In genomic region chr16:912322-912683, GRCh38 we compare ENCODE assay signal across 17 cellular contexts. TPM values are rescaled to one million over a fixed set of nuclear protein-coding genes. Genes with fewer than 3 reads are reported as not detected.
A peak's percentile ranks its signal among the peaks of the same experiment; 100 is the strongest.
DNase-seq lines count a peak whose midpoint lies in the region; ATAC-seq and TF ChIP-seq lines count a peak whose summit lies in the region.
"Had no signal": no experiment of that assay in that cellular context is flagged by ENCODE, and none has a peak within 500 bp of the region (broad histone marks: within the 10 kb centered on the region; RNA-seq: fewer than 3 reads in every experiment).

No MANE protein-coding gene starts in this region.

- in situ Hi-C loops in G401 (cut with HindIII; ENCODE audit: low sequenced_read_pairs), result loop anchor here (10.0 kb wide), 1 partner anchor 72 kb away; the partner anchor contains the start of gene SOX8

- no peak overlapping the region for H3K4me3 Mint-ChIP-seq in WTC11
- no peak overlapping the region for H3K4me3 Mint-ChIP-seq in endodermal cell

- H2AK5ac ChIP-seq in mesendoderm (ENCODE audit: low read length), result no peak overlapping the region

- H3K79me1 ChIP-seq in mesendoderm (ENCODE audit: low read length), result no peaks in the 10 kb centered on the region

- H2BK5ac ChIP-seq in mesendoderm (ENCODE audit: low read length), result no peak overlapping the region

- CTCF ChIA-PET in WTC11 (lab: Charles Lee), result interaction anchor here (1.0 kb wide), 1 partner anchor 191 kb away, joined by 3 read pairs; no protein-coding TSS in a partner anchor

- H3K18ac ChIP-seq in mesendoderm (ENCODE audit: low read length), result no peak overlapping the region

- H4K5ac ChIP-seq in mesendoderm (ENCODE audit: low read length), result no peak overlapping the region

- intact Hi-C loops in psoas muscle (cut with DNase I), result loop anchor here in 1 of 2 donors (10.0 kb wide), 1 partner anchor 122 kb away; no protein-coding TSS in a partner anchor

- no peak overlapping the region for H2BK120ac ChIP-seq in mesendoderm (ENCODE audit: low read depth, low read length)

- DNase-seq in G401 (ENCODE audit: low spot score) (peak; percentile 53), WTC11 (ENCODE audit: low spot score) (no peak), endodermal cell (no peak), superior temporal gyrus (ENCODE audit: extremely low spot score) (peak; percentile 63), H7 (no peak), mesendoderm (no peak), psoas muscle (no peak)
- DNase-seq: AML-193, Caco-2, IMR-90, Karpas-422, NCI-H1436 treated with DMSO at 0.1 percent for 48 hours, NCI-H2029, Peyer's patch, SK-N-SH had no signal

- no peaks in the 10 kb centered on the region for H3K79me2 ChIP-seq in mesendoderm (ENCODE audit: control insufficient read depth, insufficient read depth, low read length)

- no peaks in the 10 kb centered on the region for H3K9me3 Mint-ChIP-seq in WTC11
- no peaks in the 10 kb centered on the region for H3K9me3 Mint-ChIP-seq in endodermal cell

- H3K4me3 ChIP-seq in endodermal cell (ENCODE audit: low read length), result no peak overlapping the region
- H3K4me3 ChIP-seq in H7 (ENCODE audit: insufficient read depth, low read depth, low read length), result no peak overlapping the region
- no peak overlapping the region for H3K4me3 ChIP-seq in mesendoderm (ENCODE audit: low read length)
- H3K4me3 ChIP-seq in psoas muscle, result no peak overlapping the region
- H3K4me3 ChIP-seq: Peyer's patch had no signal

- H3K4me1 ChIP-seq in endodermal cell (ENCODE audit: control insufficient read depth, insufficient read depth, low read length) (no peaks in the 10 kb centered on the region), mesendoderm (ENCODE audit: control insufficient read depth, low read depth, low read length) (no peaks in the 10 kb centered on the region), psoas muscle (no peaks in the 10 kb centered on the region)
- H3K4me1 ChIP-seq: Caco-2, Peyer's patch had no signal

- H3K4me1 Mint-ChIP-seq in WTC11 (no peaks in the 10 kb centered on the region), endodermal cell (no peaks in the 10 kb centered on the region)

- H3K27me3 ChIP-seq in endodermal cell (ENCODE audit: control insufficient read depth, insufficient read depth, low read length, poor library complexity, severe bottlenecking) (no peaks in the 10 kb centered on the region), H7 (ENCODE audit: control insufficient read depth, insufficient read depth, low read length) (no peaks in the 10 kb centered on the region), mesendoderm (ENCODE audit: insufficient read depth, low read length, poor library complexity) (no peaks in the 10 kb centered on the region), psoas muscle (ENCODE audit: insufficient read depth in 3 of 3, low read length in 2 of 3) (no peaks in the 10 kb centered on the region)
- H3K27me3 ChIP-seq: Peyer's patch had no signal

- H3K36me3 Mint-ChIP-seq in WTC11, result peaks cover 4% of the 10 kb centered on the region; the same call in 1 of the 2 replicates
- peaks cover 13% of the 10 kb centered on the region for H3K36me3 Mint-ChIP-seq in endodermal cell (ENCODE audit: low read depth)

- no peak overlapping the region for H2BK15ac ChIP-seq in mesendoderm (replicated peaks; ENCODE audit: low read depth)

- H3K23ac ChIP-seq in mesendoderm (ENCODE audit: low read length), result no peak overlapping the region

- H3K9me3 ChIP-seq in endodermal cell (ENCODE audit: control insufficient read depth, low read length), result no peaks in the 10 kb centered on the region
- H3K9me3 ChIP-seq in psoas muscle, result no peaks in the 10 kb centered on the region
- H3K9me3 ChIP-seq: Caco-2, Peyer's patch, SK-N-SH had no signal

- no peak overlapping the region for H3K9ac ChIP-seq in endodermal cell (ENCODE audit: extremely low read depth, low read length, poor library complexity, severe bottlenecking)
- no peak overlapping the region for H3K9ac ChIP-seq in mesendoderm (ENCODE audit: low read length)
- H3K9ac ChIP-seq: SK-N-SH had no signal

- no peak for TF ChIP-seq CTCF in WTC11 (IDR thresholded peaks at IDR 0.05)
- no peak for TF ChIP-seq CTCF in endodermal cell (conservative IDR thresholded peaks at IDR 0.05)
- no peak for TF ChIP-seq CTCF in psoas muscle (IDR thresholded peaks at IDR 0.05)

- H3K4ac ChIP-seq in mesendoderm (ENCODE audit: low read depth, low read length), result no peak overlapping the region

- H3K27me3 Mint-ChIP-seq in WTC11 (ENCODE audit: low read depth), result no peaks in the 10 kb centered on the region
- no peaks in the 10 kb centered on the region for H3K27me3 Mint-ChIP-seq in endodermal cell (ENCODE audit: insufficient read depth)

- no peak overlapping the region for H4K8ac ChIP-seq in mesendoderm (ENCODE audit: low read depth, low read length)

- H3K4me2 ChIP-seq in mesendoderm (ENCODE audit: low read length), result no peak overlapping the region
- H3K4me2 ChIP-seq: SK-N-SH had no signal

- H3K27ac Mint-ChIP-seq in WTC11 (peak overlapping the region; percentile 57; the same call in 1 of the 2 replicates), endodermal cell (no peak overlapping the region)

- H3K36me3 ChIP-seq in endodermal cell (ENCODE audit: control insufficient read depth, insufficient read depth, low read length) (no peaks in the 10 kb centered on the region), H7 (replicated peaks; ENCODE audit: control insufficient read depth, insufficient read depth, low read length) (no peaks in the 10 kb centered on the region), mesendoderm (ENCODE audit: control insufficient read depth, insufficient read depth, low read length) (no peaks in the 10 kb centered on the region), psoas muscle (ENCODE audit: insufficient read depth in 1 of 2, low read depth in 1 of 2) (peaks cover 3 to 24% of the 10 kb centered on the region in 2 donors)

- peak overlapping the region; percentile 53 for H3K27ac ChIP-seq in endodermal cell (ENCODE audit: low read depth, low read length)
- H3K27ac ChIP-seq in mesendoderm (ENCODE audit: low read depth, low read length), result no peak overlapping the region
- no peak overlapping the region for H3K27ac ChIP-seq in psoas muscle
- H3K27ac ChIP-seq: Peyer's patch had no signal

- H3K56ac ChIP-seq in mesendoderm (ENCODE audit: low read length), result no peak overlapping the region

- ATAC-seq in WTC11 (no peak), psoas muscle (no peak)
- ATAC-seq: Right ventricle myocardium inferior had no signal

- POLR2A ChIA-PET in WTC11 (lab: Charles Lee), result no interaction called here

- 93% methylated on average over 18 to 19 of the region's 19 CpGs for WGBS in endodermal cell (ENCODE audit: insufficient coverage in 1 of 2, insufficient read length in 1 of 2), 2 experiments
- no CpG with 5 or more reads among the region's 19 CpGs for WGBS in mesendoderm (ENCODE audit: extremely low coverage, insufficient coverage, low lambda C conversion rate)
- 68 to 81% (median 71%) methylated on average over 19 of the region's 19 CpGs for WGBS in psoas muscle, 3 donors

TF ChIP-seq in WTC11, 78 proteins besides CTCF, POLR2A, EP300 and RAD21 (continues in another document):
- TF ChIP-seq FOXP4 (CRISPR knock-in tag; IDR thresholded peaks at IDR 0.05), result no peak
- TF ChIP-seq ATF2 (CRISPR knock-in tag; IDR thresholded peaks at IDR 0.05; ENCODE audit: borderline replicate concordance, low read depth), result no peak
- TF ChIP-seq HMGXB4 (CRISPR knock-in tag; IDR thresholded peaks at IDR 0.05), result no peak
- no peak for TF ChIP-seq SMAD4 (CRISPR knock-in tag; IDR thresholded peaks at IDR 0.05)

RNA-seq across cellular contexts. Expression of gene LMF1, which starts 58.5 kb away (rescaled TPM):
- 25.9 and 34.1 TPM in 2 replicates for total RNA-seq in G401 (2014; rRNA removed; shearing (Covaris generic))
- total RNA-seq in WTC11 (2021) (10.5 to 13.0 TPM (median 10.8 TPM) in 3 replicates), endodermal cell (10 to 100 TPM; 13.7 to 15.1 TPM), psoas muscle (1 to 10 TPM; 4.0 to 9.0 (median 6.8) TPM)
- polyA plus RNA-seq in endodermal cell (2013, experiment 1 of 2), result 12.7 TPM
- 10.8 TPM for polyA plus RNA-seq in endodermal cell (2013, experiment 2 of 2)
- 7.1 and 9.5 TPM in 2 replicates for total RNA-seq in H7 (2014; rRNA removed; shearing (Covaris generic))
- polyA plus RNA-seq in mesendoderm (2013, experiment 1 of 2), result 1.7 TPM
- 1.3 TPM for polyA plus RNA-seq in mesendoderm (2013, experiment 2 of 2)
- polyA plus RNA-seq in psoas muscle, result 1 to 10 TPM; 1.9 to 2.7 (median 2.7) TPM
- total RNA-seq: HT1080 had no signal

Comparison
In these comparisons a context has a peak if more than half of its experiments do, and no peak if none do; other contexts are left out.
1. DNase-seq: peak in G401 (single experiment) and superior temporal gyrus (single experiment); none in WTC11 (single experiment), endodermal cell (single experiment), H7 (single experiment), mesendoderm (single experiment) and psoas muscle (0 of 2).